Comparison of ENCODE assay signal across 21 cellular contexts in the genomic region with DNA sequence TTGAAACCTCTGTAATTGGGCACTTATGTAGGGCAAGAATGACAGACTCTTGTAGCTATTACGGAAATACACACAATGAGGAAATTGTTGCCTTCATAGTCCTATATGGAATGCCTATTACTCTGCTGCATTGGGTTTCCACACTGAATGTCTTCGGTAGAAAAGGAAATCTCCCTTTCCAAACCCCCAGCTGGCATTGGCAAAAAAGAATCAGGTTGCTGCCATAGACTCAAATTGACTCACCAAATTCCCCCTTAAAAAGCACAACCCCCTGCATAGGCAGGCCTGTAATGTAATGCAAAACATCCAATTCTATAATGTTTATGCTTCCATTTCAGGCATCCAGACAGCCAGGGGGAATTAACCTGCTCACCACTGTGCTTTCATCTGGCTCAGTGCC. TPM values are rescaled to one million over a fixed set of nuclear protein-coding genes. Genes with fewer than 3 reads are reported as not detected.
"Had no signal": no experiment of that assay in that cellular context is flagged by ENCODE, and none has a peak within 500 bp of the region (broad histone marks: within the 10 kb centered on the region; RNA-seq: fewer than 3 reads in every experiment).

No MANE protein-coding gene starts in this region.

- H3K27me3 ChIP-seq: SJSA1 had no signal

- H3K4me3 ChIP-seq: SJSA1, SK-N-MC had no signal

- H3K27ac ChIP-seq: SJSA1, SK-N-MC had no signal

- H3K4me1 ChIP-seq: SJSA1 had no signal

- H3K9me3 ChIP-seq: SJSA1 had no signal

- DNase-seq: KBM-7, NCI-H1092, NCI-H1105 treated with DMSO at 0.1 percent for 48 hours, NCI-H1417 treated with DMSO at 0.1 percent for 48 hours, NCI-H146, NCI-H1694 treated with DMSO at 0.1 percent for 48 hours, NCI-H1930, NCI-H2081, NCI-H2107, NCI-H2227 treated with DMSO at 0.1 percent for 48 hours, NCI-H510A, NCI-H524 treated with DMSO at 0.1 percent for 48 hours, NCI-H69, NCI-H774, Right ventricle myocardium superior, RPMI8226, SIG-M5 had no signal

- H3K36me3 ChIP-seq: SJSA1 had no signal

RNA-seq across cellular contexts. Expression of a gene that starts 44.8 kb away (rescaled TPM):
- total RNA-seq: HT-29, MCF 10A, SJSA1 had no signal
